Comparison of ENCODE assay signal across 29 cellular contexts in the genomic region with DNA sequence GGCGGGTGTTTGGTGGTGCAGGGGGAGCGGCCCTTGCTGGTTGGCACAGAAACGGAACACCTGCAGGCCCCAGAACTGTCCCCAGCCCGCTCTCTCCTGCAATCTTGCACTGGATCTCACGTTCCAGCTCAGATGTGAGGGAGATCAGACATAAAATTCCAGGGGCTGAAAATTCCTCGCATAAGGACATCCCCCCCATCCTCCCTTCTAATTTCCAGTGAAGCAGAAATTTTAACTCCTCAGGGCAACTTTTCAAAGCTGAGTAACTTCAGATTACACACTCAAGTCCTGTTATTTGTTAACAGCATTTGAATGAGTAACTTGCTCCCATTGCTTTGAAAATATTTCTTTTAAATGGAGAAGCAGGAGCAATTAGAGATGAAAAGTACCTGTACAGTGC. TPM values are rescaled to one million over a fixed set of nuclear protein-coding genes. Genes with fewer than 3 reads are reported as not detected.
"Had no signal": no experiment of that assay in that cellular context is flagged by ENCODE, and none has a peak within 500 bp of the region (broad histone marks: within the 10 kb centered on the region; RNA-seq: fewer than 3 reads in every experiment).

No MANE protein-coding gene starts in this region.

- H3K4me3 Mint-ChIP-seq: activated CD4-positive, alpha-beta T cell treated with anti-CD3 and anti-CD28 coated beads, Interleukin-2, amount 10 ng/mL, durations not matched to agents 24 days and 14 days; activated CD8-positive, alpha-beta memory T cell treated with anti-CD3 and anti-CD28 coated beads, Interleukin-2, amount 10 ng/mL, durations not matched to agents 7 days and 5 days; activated CD8-positive, alpha-beta T cell treated with anti-CD3 and anti-CD28 coated beads for 36 hours; activated naive CD4-positive, alpha-beta T cell treated with anti-CD3 and anti-CD28 coated beads, Interleukin-2, amount 50 U/mL, for 24 hours; nephron progenitor cell; stimulated activated effector memory CD8-positive, alpha-beta T cell treated with anti-CD3 and anti-CD28 coated beads, Interleukin-12 subunit alpha, Interleukin-12 subunit beta, amount 100 ng/mL, for 72 hours had no signal

- ATAC-seq: activated CD4-positive, CD25-positive, alpha-beta regulatory T cell treated with anti-CD3 and anti-CD28 coated beads, Interleukin-2, amount 50 U/mL, for 24 hours; activated CD8-positive, alpha-beta memory T cell treated with anti-CD3 and anti-CD28 coated beads, Interleukin-2, amount 10 ng/mL, durations not matched to agents 7 days and 5 days; activated CD8-positive, alpha-beta T cell treated with anti-CD3 and anti-CD28 coated beads for 36 hours; body of pancreas; gastroesophageal sphincter; heart left ventricle; left ventricle myocardium superior; sciatic nerve; stimulated activated effector memory CD8-positive, alpha-beta T cell treated with anti-CD3 and anti-CD28 coated beads, Interleukin-12 subunit alpha, Interleukin-12 subunit beta, amount 100 ng/mL, for 72 hours had no signal

- H3K27ac Mint-ChIP-seq: activated CD4-positive, alpha-beta T cell treated with anti-CD3 and anti-CD28 coated beads, Interleukin-2, amount 10 ng/mL, durations not matched to agents 24 days and 14 days; activated CD8-positive, alpha-beta memory T cell treated with anti-CD3 and anti-CD28 coated beads, Interleukin-2, amount 10 ng/mL, durations not matched to agents 7 days and 5 days; activated CD8-positive, alpha-beta T cell treated with anti-CD3 and anti-CD28 coated beads for 36 hours; activated naive CD4-positive, alpha-beta T cell treated with anti-CD3 and anti-CD28 coated beads, Interleukin-2, amount 50 U/mL, for 24 hours; nephron progenitor cell; stimulated activated effector memory CD8-positive, alpha-beta T cell treated with anti-CD3 and anti-CD28 coated beads, Interleukin-12 subunit alpha, Interleukin-12 subunit beta, amount 100 ng/mL, for 72 hours had no signal

- H3K27ac ChIP-seq: body of pancreas, esophagus squamous epithelium, gastroesophageal sphincter, heart left ventricle, parathyroid adenoma, stomach, suprapubic skin, transverse colon had no signal

- H3K36me3 Mint-ChIP-seq: activated CD8-positive, alpha-beta memory T cell treated with anti-CD3 and anti-CD28 coated beads, Interleukin-2, amount 10 ng/mL, durations not matched to agents 7 days and 5 days; activated naive CD4-positive, alpha-beta T cell treated with anti-CD3 and anti-CD28 coated beads, Interleukin-2, amount 50 U/mL, for 24 hours; stimulated activated effector memory CD8-positive, alpha-beta T cell treated with anti-CD3 and anti-CD28 coated beads, Interleukin-12 subunit alpha, Interleukin-12 subunit beta, amount 100 ng/mL, for 72 hours had no signal

- H3K9me3 Mint-ChIP-seq: activated CD4-positive, alpha-beta T cell treated with anti-CD3 and anti-CD28 coated beads, Interleukin-2, amount 10 ng/mL, durations not matched to agents 24 days and 14 days; activated CD8-positive, alpha-beta T cell treated with anti-CD3 and anti-CD28 coated beads for 36 hours; activated naive CD4-positive, alpha-beta T cell treated with anti-CD3 and anti-CD28 coated beads, Interleukin-2, amount 50 U/mL, for 24 hours; nephron progenitor cell; stimulated activated effector memory CD8-positive, alpha-beta T cell treated with anti-CD3 and anti-CD28 coated beads, Interleukin-12 subunit alpha, Interleukin-12 subunit beta, amount 100 ng/mL, for 72 hours had no signal

- H3K4me3 ChIP-seq: body of pancreas, esophagus squamous epithelium, gastroesophageal sphincter, heart left ventricle, stomach, suprapubic skin, transverse colon had no signal

- H3K4me1 Mint-ChIP-seq: activated CD4-positive, alpha-beta T cell treated with anti-CD3 and anti-CD28 coated beads, Interleukin-2, amount 10 ng/mL, durations not matched to agents 24 days and 14 days; activated CD8-positive, alpha-beta memory T cell treated with anti-CD3 and anti-CD28 coated beads, Interleukin-2, amount 10 ng/mL, durations not matched to agents 7 days and 5 days; activated naive CD4-positive, alpha-beta T cell treated with anti-CD3 and anti-CD28 coated beads, Interleukin-2, amount 50 U/mL, for 24 hours; stimulated activated effector memory CD8-positive, alpha-beta T cell treated with anti-CD3 and anti-CD28 coated beads, Interleukin-12 subunit alpha, Interleukin-12 subunit beta, amount 100 ng/mL, for 72 hours had no signal

- DNase-seq: activated CD4-positive, alpha-beta T cell treated with anti-CD3 and anti-CD28 coated beads, Interleukin-2, amount 10 ng/mL, durations not matched to agents 24 days and 14 days; activated CD8-positive, alpha-beta memory T cell treated with anti-CD3 and anti-CD28 coated beads, Interleukin-2, amount 10 ng/mL, durations not matched to agents 7 days and 5 days; activated CD8-positive, alpha-beta T cell treated with anti-CD3 and anti-CD28 coated beads for 36 hours; activated gamma-delta T cell; activated T-cell treated with anti-CD3 and anti-CD28 coated beads for 4 hours; anterior cingulate cortex; body of pancreas; central memory CD4-positive, alpha-beta T cell; dermis blood vessel endothelial cell; effector CD8-positive, alpha-beta T cell; esophagus squamous epithelium; heart left ventricle; left ventricle myocardium superior; nephron progenitor cell; nucleus accumbens; small intestine; stimulated activated CD4-positive, alpha-beta T cell treated with anti-CD3 and anti-CD28 coated beads, Interleukin-2, amount 100 ng/mL, for 24 hours; stomach; T-helper 2 cell; transverse colon had no signal

- H3K9me3 ChIP-seq: body of pancreas, esophagus squamous epithelium, gastroesophageal sphincter, heart left ventricle, stomach, suprapubic skin, transverse colon had no signal

- H3K36me3 ChIP-seq: esophagus squamous epithelium, gastroesophageal sphincter, heart left ventricle, stomach, suprapubic skin, transverse colon had no signal

- H3K27me3 ChIP-seq: body of pancreas, esophagus squamous epithelium, heart left ventricle, suprapubic skin, transverse colon had no signal

- H3K4me1 ChIP-seq: parathyroid adenoma, suprapubic skin had no signal

RNA-seq across cellular contexts. Expression of gene RASSF10, which starts 40.3 kb away (rescaled TPM):
- total RNA-seq: activated CD4-positive, alpha-beta T cell treated with anti-CD3 and anti-CD28 coated beads, Interleukin-2, amount 10 ng/mL, durations not matched to agents 24 days and 14 days; activated CD8-positive, alpha-beta memory T cell treated with anti-CD3 and anti-CD28 coated beads, Interleukin-2, amount 10 ng/mL, durations not matched to agents 7 days and 5 days; activated CD8-positive, alpha-beta T cell treated with anti-CD3 and anti-CD28 coated beads for 36 hours; body of pancreas; mononuclear cell; myocyte had no signal
